ENCODE assay signal across 21 cellular contexts in genomic region chr1:39685071-39685470, GRCh38. TPM values are rescaled to one million over a fixed set of nuclear protein-coding genes. Genes with fewer than 3 reads are reported as not detected.
"Had no signal": no experiment of that assay in that cellular context is flagged by ENCODE, and none has a peak within 500 bp of the region (broad histone marks: within the 10 kb centered on the region; RNA-seq: fewer than 3 reads in every experiment).

No MANE protein-coding gene starts in this region.

- H3K27ac ChIP-seq: body of pancreas, foreskin keratinocyte, left lung had no signal

- ATAC-seq: activated CD4-positive, alpha-beta T cell treated with anti-CD3 and anti-CD28 coated beads for 36 hours; activated CD8-positive, alpha-beta memory T cell treated with anti-CD3 and anti-CD28 coated beads, Interleukin-2, amount 10 ng/mL, durations not matched to agents 7 days and 5 days; body of pancreas; foreskin keratinocyte; left lung; mucosa of descending colon had no signal

- H3K27ac Mint-ChIP-seq: activated CD4-positive, alpha-beta memory T cell treated with anti-CD3 and anti-CD28 coated beads for 36 hours; activated CD4-positive, alpha-beta T cell treated with anti-CD3 and anti-CD28 coated beads for 36 hours; activated CD8-positive, alpha-beta memory T cell treated with anti-CD3 and anti-CD28 coated beads, Interleukin-2, amount 10 ng/mL, durations not matched to agents 7 days and 5 days; activated naive CD4-positive, alpha-beta T cell treated with anti-CD3 and anti-CD28 coated beads, Interleukin-2, amount 50 U/mL, for 24 hours; activated T-cell treated with anti-CD3 and anti-CD28 coated beads, Interleukin-2, amount 50 U/mL, for 24 hours; dendritic cell treated with granulocyte-macrophage colony-stimulating factor and Interleukin-4, amounts not matched to agents 40 ng/mL and 50 ng/mL, for 4 days; nephron had no signal

- H3K36me3 ChIP-seq: left lung had no signal

- DNase-seq: activated CD4-positive, alpha-beta memory T cell treated with anti-CD3 and anti-CD28 coated beads for 36 hours; activated CD4-positive, alpha-beta T cell treated with anti-CD3 and anti-CD28 coated beads for 36 hours; activated CD8-positive, alpha-beta memory T cell treated with anti-CD3 and anti-CD28 coated beads, Interleukin-2, amount 10 ng/mL, durations not matched to agents 7 days and 5 days; activated T-cell treated with anti-CD3 and anti-CD28 coated beads, Interleukin-2, amount 50 U/mL, for 24 hours; amniotic stem cell; body of pancreas; effector memory CD4-positive, alpha-beta T cell; foreskin keratinocyte; glutamatergic neuron; hypothalamus; kidney; left lung; mammary epithelial cell; mucosa of descending colon; stimulated activated CD4-positive, alpha-beta T cell treated with anti-CD3 and anti-CD28 coated beads, Interleukin-4, amount 100 ng/mL, for 1 hour; stimulated activated naive CD4-positive, alpha-beta T cell; T-helper 1 cell; trophoblast cell had no signal

- H3K4me1 ChIP-seq: foreskin keratinocyte, left lung had no signal

- H3K9me3 ChIP-seq: body of pancreas, left lung, mucosa of descending colon had no signal

- H3K36me3 Mint-ChIP-seq: activated CD8-positive, alpha-beta memory T cell treated with anti-CD3 and anti-CD28 coated beads, Interleukin-2, amount 10 ng/mL, durations not matched to agents 7 days and 5 days had no signal

- H3K4me3 Mint-ChIP-seq: activated CD4-positive, alpha-beta memory T cell treated with anti-CD3 and anti-CD28 coated beads for 36 hours; activated CD4-positive, alpha-beta T cell treated with anti-CD3 and anti-CD28 coated beads for 36 hours; activated CD8-positive, alpha-beta memory T cell treated with anti-CD3 and anti-CD28 coated beads, Interleukin-2, amount 10 ng/mL, durations not matched to agents 7 days and 5 days; activated naive CD4-positive, alpha-beta T cell treated with anti-CD3 and anti-CD28 coated beads, Interleukin-2, amount 50 U/mL, for 24 hours; activated T-cell treated with anti-CD3 and anti-CD28 coated beads, Interleukin-2, amount 50 U/mL, for 24 hours; dendritic cell treated with granulocyte-macrophage colony-stimulating factor and Interleukin-4, amounts not matched to agents 40 ng/mL and 50 ng/mL, for 4 days had no signal

- H3K4me3 ChIP-seq: body of pancreas, left lung, mucosa of descending colon had no signal

- H3K9me3 Mint-ChIP-seq: activated CD4-positive, alpha-beta memory T cell treated with anti-CD3 and anti-CD28 coated beads for 36 hours; activated naive CD4-positive, alpha-beta T cell treated with anti-CD3 and anti-CD28 coated beads, Interleukin-2, amount 50 U/mL, for 24 hours; activated T-cell treated with anti-CD3 and anti-CD28 coated beads, Interleukin-2, amount 50 U/mL, for 24 hours; dendritic cell treated with granulocyte-macrophage colony-stimulating factor and Interleukin-4, amounts not matched to agents 40 ng/mL and 50 ng/mL, for 4 days had no signal

- FAIRE-seq: kidney had no signal

RNA-seq across cellular contexts. Expression of gene HPCAL4, which starts 6.2 kb away (rescaled TPM):
- total RNA-seq: foreskin keratinocyte had no signal
- polyA plus RNA-seq: foreskin keratinocyte had no signal

RNA-seq across cellular contexts. Expression of gene NT5C1A, which starts 13.2 kb away (rescaled TPM):
- total RNA-seq: activated CD4-positive, alpha-beta memory T cell treated with anti-CD3 and anti-CD28 coated beads for 36 hours; foreskin keratinocyte had no signal
- polyA plus RNA-seq: foreskin keratinocyte, mammary epithelial cell had no signal

RNA-seq across cellular contexts. Expression of gene HEYL, which starts 45.6 kb away (rescaled TPM):
- total RNA-seq: activated CD8-positive, alpha-beta memory T cell treated with anti-CD3 and anti-CD28 coated beads, Interleukin-2, amount 10 ng/mL, durations not matched to agents 7 days and 5 days; foreskin keratinocyte; mammary epithelial cell had no signal
